1 cellular context compared by ENCODE assay signal in the genomic region with DNA sequence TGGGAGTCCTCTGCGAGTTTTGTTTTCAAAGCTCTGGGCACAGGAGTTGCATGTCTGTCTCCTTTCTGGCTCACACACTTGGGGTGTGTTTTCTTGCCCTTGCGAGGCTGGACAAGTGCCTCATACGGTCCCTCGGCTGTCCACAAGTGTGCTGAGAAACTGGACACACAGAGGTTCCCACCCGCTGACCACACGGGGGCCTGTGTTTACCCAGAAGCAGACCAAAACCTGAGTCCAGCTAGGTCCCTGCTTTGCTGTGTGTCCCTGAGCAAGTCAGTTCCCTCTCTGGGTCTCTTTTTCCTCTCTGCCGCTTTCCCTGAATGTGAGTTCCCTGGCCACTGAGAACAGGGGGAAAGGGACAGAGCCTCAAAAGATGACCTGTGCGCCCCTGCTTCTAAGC.
TF ChIP-seq lines count a peak whose summit lies in the region.

No MANE protein-coding gene starts in this region.

TF ChIP-seq in H1, 55 proteins besides CTCF, POLR2A, EP300 and RAD21:
- TF ChIP-seq RBBP5 (IDR thresholded peaks at IDR 0.05; ENCODE audit: borderline replicate concordance, low read depth, low read length): no peak
- no peak for TF ChIP-seq POU5F1 (IDR thresholded peaks at IDR 0.05; ENCODE audit: low read depth, low read length)
- no peak for TF ChIP-seq ATF3 (IDR thresholded peaks at IDR 0.05; ENCODE audit: insufficient read depth, low read depth, low read length)
- TF ChIP-seq PHF8 (conservative IDR thresholded peaks at IDR 0.05; ENCODE audit: low read depth, low read length): no peak
- TF ChIP-seq HDAC6 (IDR thresholded peaks at IDR 0.05; ENCODE audit: low read depth, low read length): no peak
- TF ChIP-seq NRF1 (IDR thresholded peaks at IDR 0.05; ENCODE audit: low read depth, low read length): no peak
- TF ChIP-seq JUN (IDR thresholded peaks at IDR 0.05; ENCODE audit: low read depth, low read length): no peak
- no peak for TF ChIP-seq TBP (IDR thresholded peaks at IDR 0.05; ENCODE audit: low read depth, low read length)
- TF ChIP-seq FOSL1 (IDR thresholded peaks at IDR 0.05; ENCODE audit: insufficient read depth, low read depth, low read length): no peak
- no peak for TF ChIP-seq SP2 (IDR thresholded peaks at IDR 0.05; ENCODE audit: low read length)
- TF ChIP-seq SIN3A (conservative IDR thresholded peaks at IDR 0.05 in 1 of 2, IDR thresholded peaks at IDR 0.05 in 1 of 2; ENCODE audit: low read depth in 1 of 2, low read length in 2 of 2): no peak
- TF ChIP-seq CBX5 (IDR thresholded peaks at IDR 0.05; ENCODE audit: low read depth, low read length): no peak
- no peak for TF ChIP-seq EGR1 (IDR thresholded peaks at IDR 0.05; ENCODE audit: borderline replicate concordance, low read depth, low read length)
- TF ChIP-seq, protein P1, sequence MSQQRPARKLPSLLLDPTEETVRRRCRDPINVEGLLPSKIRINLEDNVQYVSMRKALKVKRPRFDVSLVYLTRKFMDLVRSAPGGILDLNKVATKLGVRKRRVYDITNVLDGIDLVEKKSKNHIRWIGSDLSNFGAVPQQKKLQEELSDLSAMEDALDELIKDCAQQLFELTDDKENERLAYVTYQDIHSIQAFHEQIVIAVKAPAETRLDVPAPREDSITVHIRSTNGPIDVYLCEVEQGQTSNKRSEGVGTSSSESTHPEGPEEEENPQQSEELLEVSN (IDR thresholded peaks at IDR 0.05): no peak
- TF ChIP-seq GABPA (IDR thresholded peaks at IDR 0.05; ENCODE audit: borderline replicate concordance, insufficient read depth, low read length): no peak
